In genomic region chr17:82309656-82310570, GRCh38 we compare ENCODE assay signal across 1 cellular context.
A peak's percentile ranks its signal among the peaks of the same experiment; 100 is the strongest.
TF ChIP-seq lines count a peak whose summit lies in the region.

No MANE protein-coding gene starts in this region.

TF ChIP-seq in HepG2, 621 proteins besides CTCF, POLR2A, EP300 and RAD21 (continued from another document):
- TF ChIP-seq SKIL (CRISPR knock-in tag; IDR thresholded peaks at IDR 0.05; ENCODE audit: borderline replicate concordance) (peak; percentile 74; the same call in 1 of the 2 replicates), ZBTB33 (CRISPR knock-in tag; IDR thresholded peaks at IDR 0.05) (no peak), AGO2 (optimal IDR thresholded peaks at IDR 0.05; ENCODE audit: low read depth, low read length) (no peak), ZNF841 (CRISPR knock-in tag; IDR thresholded peaks at IDR 0.05; ENCODE audit: borderline replicate concordance) (no peak), ZNF350 (CRISPR knock-in tag; IDR thresholded peaks at IDR 0.05; ENCODE audit: borderline replicate concordance, low read depth) (peak; percentile 63; the same call in 1 of the 2 replicates)
